Comparison of ENCODE assay signal across 8 cellular contexts in the genomic region with DNA sequence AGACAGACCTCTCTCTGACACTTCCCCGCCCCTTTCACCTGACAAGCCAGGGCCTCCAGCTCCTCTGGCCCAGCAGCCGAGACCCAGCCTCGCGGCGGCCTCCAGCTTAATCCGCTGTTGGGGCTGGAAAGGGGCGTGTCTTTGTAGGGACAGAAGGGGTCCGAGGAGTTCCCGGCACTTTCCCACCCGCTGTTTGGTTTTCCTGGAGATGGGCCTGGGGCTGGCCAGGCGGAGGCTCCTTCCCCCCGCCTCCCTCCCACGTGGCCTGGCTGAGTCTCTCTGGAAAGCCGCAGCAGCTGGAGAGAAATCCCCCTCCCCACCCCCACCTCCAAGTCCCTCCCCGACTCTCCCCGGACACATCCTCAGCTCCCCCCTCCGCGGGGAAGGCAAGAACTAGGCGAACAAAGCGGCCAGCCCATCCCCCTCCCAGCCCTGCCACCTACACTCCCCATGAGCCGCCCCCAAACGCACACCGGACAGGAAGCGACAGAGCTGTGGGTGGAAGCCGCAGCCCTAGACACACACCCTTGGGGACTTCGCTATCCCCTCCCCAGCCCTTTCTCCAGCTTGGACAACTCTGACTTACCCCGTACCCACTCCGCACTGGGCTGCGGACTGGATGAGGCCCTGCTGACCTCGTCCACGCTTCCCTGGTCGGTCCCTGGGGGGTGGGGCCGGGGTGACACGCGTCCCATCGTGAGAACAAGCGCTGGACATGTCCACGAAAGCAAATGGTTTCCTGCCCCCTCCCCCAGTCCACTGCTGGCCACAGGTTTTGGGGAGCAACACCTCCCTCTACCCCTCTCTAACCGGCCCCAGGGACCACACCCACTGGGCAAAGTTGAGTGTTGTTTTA. TPM values are rescaled to one million over a fixed set of nuclear protein-coding genes. Genes with fewer than 3 reads are reported as not detected.
DNase-seq lines count a peak whose midpoint lies in the region; ATAC-seq and TF ChIP-seq lines count a peak whose summit lies in the region.

No MANE protein-coding gene starts in this region.

- peaks cover 75% of the 10 kb centered on the region for H3K27me3 Mint-ChIP-seq in activated CD4-positive, alpha-beta T cell treated with anti-CD3 and anti-CD28 coated beads, Interleukin-2, amount 10 ng/mL, durations not matched to agents 24 days and 14 days

- intact Hi-C loops in activated CD4-positive, alpha-beta T cell treated with anti-CD3 and anti-CD28 coated beads, Interleukin-2, amount 10 ng/mL, durations not matched to agents 24 days and 14 days (cut with micrococcal nuclease) = no loop called here
- intact Hi-C loops in uterus (cut with DNase I; ENCODE audit: low total_unique reads) = no loop called here

- H3K4me3 ChIP-seq in muscle layer of colon (ENCODE audit: low read depth in 1 of 2, low read length in 2 of 2) (peak overlapping the region; percentile 54 to 78), uterus (peak overlapping the region; percentile 22 to 48)

- H3K4me1 ChIP-seq in muscle layer of colon (ENCODE audit: insufficient read depth, low read length) = peaks cover 17% of the 10 kb centered on the region
- peaks cover 0 to 6% of the 10 kb centered on the region in 2 donors for H3K4me1 ChIP-seq in uterus

- H3K27me3 ChIP-seq in muscle layer of colon (ENCODE audit: control insufficient read depth in 1 of 2, insufficient read depth in 2 of 2, low read length in 2 of 2) (no peaks in the 10 kb centered on the region), uterus (no peaks in the 10 kb centered on the region)

- no peaks in the 10 kb centered on the region for H3K9me3 Mint-ChIP-seq in activated CD4-positive, alpha-beta T cell treated with anti-CD3 and anti-CD28 coated beads, Interleukin-2, amount 10 ng/mL, durations not matched to agents 24 days and 14 days

- no peak for TF ChIP-seq POLR2A in uterus (IDR thresholded peaks at IDR 0.05)

- no peak for TF ChIP-seq CTCF in uterus (IDR thresholded peaks at IDR 0.05)

- no peaks in the 10 kb centered on the region for H3K9me3 ChIP-seq in muscle layer of colon (ENCODE audit: low read length)
- no peaks in the 10 kb centered on the region for H3K9me3 ChIP-seq in uterus

- H3K36me3 ChIP-seq in muscle layer of colon (ENCODE audit: insufficient read depth, low read length) (no peaks in the 10 kb centered on the region), uterus (no peaks in the 10 kb centered on the region)

- H3K9ac ChIP-seq in muscle layer of colon (ENCODE audit: low read length) = no peak overlapping the region

- ATAC-seq in esophagus mucosa (peak; percentile 13), GM18861 (IDR thresholded peaks at IDR 0.05; ENCODE audit: unreplicated experiment) (no peak), HG03025 (IDR thresholded peaks at IDR 0.05; ENCODE audit: low FRiP score, unreplicated experiment) (no peak)

- no peak overlapping the region for H3K27ac Mint-ChIP-seq in activated CD4-positive, alpha-beta T cell treated with anti-CD3 and anti-CD28 coated beads, Interleukin-2, amount 10 ng/mL, durations not matched to agents 24 days and 14 days

- H3K36me3 Mint-ChIP-seq in activated CD4-positive, alpha-beta T cell treated with anti-CD3 and anti-CD28 coated beads, Interleukin-2, amount 10 ng/mL, durations not matched to agents 24 days and 14 days (ENCODE audit: low read depth) = no peaks in the 10 kb centered on the region

- no peak for DNase-seq in activated CD4-positive, alpha-beta T cell treated with anti-CD3 and anti-CD28 coated beads, Interleukin-2, amount 10 ng/mL, durations not matched to agents 24 days and 14 days
- DNase-seq in activated CD4-positive, alpha-beta T cell treated with anti-CD3 and anti-CD28 coated beads for 4 hours = no peak
- peak; percentile 71 for DNase-seq in SK-N-DZ (ENCODE audit: low spot score)
- peak; percentile 33 to 54 for DNase-seq in uterus

- no peak overlapping the region for H3K27ac ChIP-seq in muscle layer of colon (ENCODE audit: low read depth, low read length)
- peak overlapping the region in 1 of 2 donors; percentile 29 for H3K27ac ChIP-seq in uterus

- peaks cover 13% of the 10 kb centered on the region for H3K4me1 Mint-ChIP-seq in activated CD4-positive, alpha-beta T cell treated with anti-CD3 and anti-CD28 coated beads, Interleukin-2, amount 10 ng/mL, durations not matched to agents 24 days and 14 days

- peak overlapping the region; percentile 82 for H3K4me3 Mint-ChIP-seq in activated CD4-positive, alpha-beta T cell treated with anti-CD3 and anti-CD28 coated beads, Interleukin-2, amount 10 ng/mL, durations not matched to agents 24 days and 14 days

RNA-seq across cellular contexts. Expression of gene IGDCC4, which starts 1.2 kb away (rescaled TPM):
- 0.19 and 0.26 TPM in 2 replicates for total RNA-seq in activated CD4-positive, alpha-beta T cell treated with anti-CD3 and anti-CD28 coated beads, Interleukin-2, amount 10 ng/mL, durations not matched to agents 24 days and 14 days
- 1.6 and 2.2 TPM in 2 replicates for polyA plus RNA-seq in SK-N-DZ (2014; cell fraction: cytosol; rRNA removed)
- 4.6 and 6.5 TPM in 2 replicates for polyA plus RNA-seq in SK-N-DZ (2014; cell fraction: nucleus; rRNA removed)
- total RNA-seq in esophagus mucosa = 0.60 TPM
- total RNA-seq in uterus = 10 to 100 TPM in 1 of 4 donors, 1 to 10 TPM in 2, under 1 TPM in 1; 0.26 to 31.3 (median 4.4) TPM

RNA-seq across cellular contexts. Expression of gene IGDCC3, which starts 43.8 kb away (rescaled TPM):
- total RNA-seq in activated CD4-positive, alpha-beta T cell treated with anti-CD3 and anti-CD28 coated beads, Interleukin-2, amount 10 ng/mL, durations not matched to agents 24 days and 14 days = not detected in 2 replicates
- polyA plus RNA-seq in SK-N-DZ (2014; cell fraction: cytosol; rRNA removed) = 12.8 and 19.9 TPM in 2 replicates
- polyA plus RNA-seq in SK-N-DZ (2014; cell fraction: nucleus; rRNA removed) = 20.2 and 27.7 TPM in 2 replicates
- 0.08 TPM for total RNA-seq in esophagus mucosa
- total RNA-seq in uterus = 1 to 10 TPM in 1 of 4 donors, under 1 TPM in 1, not detected in 2; 0.82 to 5.5 TPM

Comparison
In these comparisons a context has a peak if more than half of its experiments do, and no peak if none do; other contexts are left out.
1. DNase-seq: peak in SK-N-DZ (single experiment) and uterus (2 of 2); none in activated CD4-positive, alpha-beta T cell treated with anti-CD3 and anti-CD28 coated beads, Interleukin-2, amount 10 ng/mL, durations not matched to agents 24 days and 14 days (single experiment) and activated CD4-positive, alpha-beta T cell treated with anti-CD3 and anti-CD28 coated beads for 4 hours (0 of 2).